8 cellular contexts compared by ENCODE assay signal in genomic region chr17:17824119-17824779, GRCh38. TPM values are rescaled to one million over a fixed set of nuclear protein-coding genes. Genes with fewer than 3 reads are reported as not detected.
DNase-seq lines count a peak whose midpoint lies in the region; ATAC-seq and TF ChIP-seq lines count a peak whose summit lies in the region.

No MANE protein-coding gene starts in this region.

- peak overlapping the region; percentile 80 for H3K4me3 Mint-ChIP-seq in activated T-helper 1 cell treated with anti-CD3 and anti-CD28 coated beads, Interleukin-12 subunit alpha, Interleukin-12 subunit beta, Interleukin-2, Interleukin-4 antibody, amounts not matched to agents 30 ng/mL and 10 ng/mL and 1 ng/mL, durations not matched to agents 14 hours and 24 hours and 36 hours
- peak overlapping the region; percentile 76 to 82 for H3K4me3 Mint-ChIP-seq in stimulated activated naive B cell treated with anti-CD40 and anti-IgM and Interleukin-4, amounts not matched to agents 10 μg/mL and 1 μg/mL and 100 μg/mL, for 72 hours

- H3K4me3 ChIP-seq in hepatocyte: no peak overlapping the region

- peak overlapping the region; percentile 91 for H3K27ac Mint-ChIP-seq in activated T-helper 1 cell treated with anti-CD3 and anti-CD28 coated beads, Interleukin-12 subunit alpha, Interleukin-12 subunit beta, Interleukin-2, Interleukin-4 antibody, amounts not matched to agents 30 ng/mL and 10 ng/mL and 1 ng/mL, durations not matched to agents 14 hours and 24 hours and 36 hours
- peak overlapping the region; percentile 94 for H3K27ac Mint-ChIP-seq in stimulated activated naive B cell treated with anti-CD40 and anti-IgM and Interleukin-4, amounts not matched to agents 10 μg/mL and 1 μg/mL and 100 μg/mL, for 72 hours

- WGBS in hepatocyte (ENCODE audit: low lambda C conversion rate, missing lambda C conversion rate): 19% methylated on average over 11 of the region's 11 CpGs

- peaks cover 93% of the 10 kb centered on the region for H3K79me2 ChIP-seq in hepatocyte

- ATAC-seq in HG03354 (IDR thresholded peaks at IDR 0.05; ENCODE audit: poor library complexity, severe bottlenecking, unreplicated experiment): peak; percentile 20
- ATAC-seq in stimulated activated naive B cell treated with anti-CD40 and anti-IgM and Interleukin-4, amounts not matched to agents 10 μg/mL and 1 μg/mL and 100 μg/mL, for 72 hours (replicated peaks): peak; percentile 53 to 58

- H3K4me2 ChIP-seq in hepatocyte: peak overlapping the region; percentile 72

- H3K36me3 ChIP-seq in hepatocyte (replicated peaks; ENCODE audit: insufficient read depth, low read depth): no peaks in the 10 kb centered on the region

- no peaks in the 10 kb centered on the region for H3K9me3 Mint-ChIP-seq in activated T-helper 1 cell treated with anti-CD3 and anti-CD28 coated beads, Interleukin-12 subunit alpha, Interleukin-12 subunit beta, Interleukin-2, Interleukin-4 antibody, amounts not matched to agents 30 ng/mL and 10 ng/mL and 1 ng/mL, durations not matched to agents 14 hours and 24 hours and 36 hours
- no peaks in the 10 kb centered on the region for H3K9me3 Mint-ChIP-seq in stimulated activated naive B cell treated with anti-CD40 and anti-IgM and Interleukin-4, amounts not matched to agents 10 μg/mL and 1 μg/mL and 100 μg/mL, for 72 hours

- peaks cover 40% of the 10 kb centered on the region for H4K20me1 ChIP-seq in hepatocyte (ENCODE audit: insufficient read depth, poor library complexity, severe bottlenecking)

- H3K36me3 Mint-ChIP-seq in activated T-helper 1 cell treated with anti-CD3 and anti-CD28 coated beads, Interleukin-12 subunit alpha, Interleukin-12 subunit beta, Interleukin-2, Interleukin-4 antibody, amounts not matched to agents 30 ng/mL and 10 ng/mL and 1 ng/mL, durations not matched to agents 14 hours and 24 hours and 36 hours (ENCODE audit: low read depth): peaks cover 24% of the 10 kb centered on the region
- H3K36me3 Mint-ChIP-seq in stimulated activated naive B cell treated with anti-CD40 and anti-IgM and Interleukin-4, amounts not matched to agents 10 μg/mL and 1 μg/mL and 100 μg/mL, for 72 hours: peaks cover 53 to 63% of the 10 kb centered on the region in 2 donors

- peak; percentile 33 for DNase-seq in DMS79 treated with DMSO at 0.1 percent for 48 hours (lab: John Stamatoyannopoulos, UW)
- DNase-seq in DMS79 (lab: John Stamatoyannopoulos, UW): no peak
- no peak for DNase-seq in activated T-helper 1 cell treated with anti-CD3 and anti-CD28 coated beads, Interleukin-12 subunit alpha, Interleukin-12 subunit beta, Interleukin-2, Interleukin-4 antibody, amounts not matched to agents 30 ng/mL and 10 ng/mL and 1 ng/mL, durations not matched to agents 14 hours and 24 hours and 36 hours (ENCODE audit: low spot score)
- DNase-seq in hepatocyte (ENCODE audit: low spot score): no peak
- DNase-seq in stimulated activated naive B cell treated with anti-CD40 and anti-IgM and Interleukin-4, amounts not matched to agents 10 μg/mL and 1 μg/mL and 100 μg/mL, for 72 hours: peak; percentile 46
- no peak for DNase-seq in NCI-H1417 treated with DMSO at 0.1 percent for 48 hours (lab: John Stamatoyannopoulos, UW)
- DNase-seq in cerebellum (ENCODE audit: low spot score): no peak

- H3K27me3 ChIP-seq in hepatocyte: no peaks in the 10 kb centered on the region

- peaks cover 55% of the 10 kb centered on the region for H3K4me1 ChIP-seq in hepatocyte (ENCODE audit: insufficient read depth)

- H3K27ac ChIP-seq in hepatocyte: peak overlapping the region; percentile 94

- H3K9me2 ChIP-seq in hepatocyte (replicated peaks; ENCODE audit: insufficient read depth): no peaks in the 10 kb centered on the region

- no peaks in the 10 kb centered on the region for H3K27me3 Mint-ChIP-seq in activated T-helper 1 cell treated with anti-CD3 and anti-CD28 coated beads, Interleukin-12 subunit alpha, Interleukin-12 subunit beta, Interleukin-2, Interleukin-4 antibody, amounts not matched to agents 30 ng/mL and 10 ng/mL and 1 ng/mL, durations not matched to agents 14 hours and 24 hours and 36 hours (ENCODE audit: insufficient read depth)
- H3K27me3 Mint-ChIP-seq in stimulated activated naive B cell treated with anti-CD40 and anti-IgM and Interleukin-4, amounts not matched to agents 10 μg/mL and 1 μg/mL and 100 μg/mL, for 72 hours: no peaks in the 10 kb centered on the region

- TF ChIP-seq CTCF in hepatocyte (IDR thresholded peaks at IDR 0.05; ENCODE audit: poor library complexity): no peak

- no peaks in the 10 kb centered on the region for H3K9me3 ChIP-seq in hepatocyte (ENCODE audit: low read depth)

- H2AFZ ChIP-seq in hepatocyte: no peak overlapping the region

- peaks cover 87% of the 10 kb centered on the region for H3K4me1 Mint-ChIP-seq in activated T-helper 1 cell treated with anti-CD3 and anti-CD28 coated beads, Interleukin-12 subunit alpha, Interleukin-12 subunit beta, Interleukin-2, Interleukin-4 antibody, amounts not matched to agents 30 ng/mL and 10 ng/mL and 1 ng/mL, durations not matched to agents 14 hours and 24 hours and 36 hours (ENCODE audit: low read depth)
- peaks cover 68 to 88% of the 10 kb centered on the region in 2 donors for H3K4me1 Mint-ChIP-seq in stimulated activated naive B cell treated with anti-CD40 and anti-IgM and Interleukin-4, amounts not matched to agents 10 μg/mL and 1 μg/mL and 100 μg/mL, for 72 hours

- intact Hi-C loops in activated T-helper 1 cell treated with anti-CD3 and anti-CD28 coated beads, Interleukin-12 subunit alpha, Interleukin-12 subunit beta, Interleukin-2, Interleukin-4 antibody, amounts not matched to agents 30 ng/mL and 10 ng/mL and 1 ng/mL, durations not matched to agents 14 hours and 24 hours and 36 hours (cut with micrococcal nuclease): loop anchor here (1.0 to 5.0 kb wide), 3 partner anchors 42 to 358 kb away; partner anchors contain the start of gene ALKBH5

RNA-seq across cellular contexts. Expression of gene SREBF1, which starts 12.5 kb away (rescaled TPM):
- total RNA-seq in activated T-helper 1 cell treated with anti-CD3 and anti-CD28 coated beads, Interleukin-12 subunit alpha, Interleukin-12 subunit beta, Interleukin-2, Interleukin-4 antibody, amounts not matched to agents 30 ng/mL and 10 ng/mL and 1 ng/mL, durations not matched to agents 14 hours and 24 hours and 36 hours: 167 and 172 TPM in 2 replicates
- total RNA-seq in hepatocyte: 47.0 and 57.1 TPM in 2 replicates
- 107 and 140 TPM in 2 replicates for polyA plus RNA-seq in hepatocyte
- total RNA-seq in cerebellum: 11.8 TPM

Comparison
In these comparisons a context has a peak if more than half of its experiments do, and no peak if none do; other contexts are left out.
1. DNase-seq: peak in DMS79 treated with DMSO at 0.1 percent for 48 hours (single experiment) and stimulated activated naive B cell treated with anti-CD40 and anti-IgM and Interleukin-4, amounts not matched to agents 10 μg/mL and 1 μg/mL and 100 μg/mL, for 72 hours (single experiment); none in DMS79 (single experiment), activated T-helper 1 cell treated with anti-CD3 and anti-CD28 coated beads, Interleukin-12 subunit alpha, Interleukin-12 subunit beta, Interleukin-2, Interleukin-4 antibody, amounts not matched to agents 30 ng/mL and 10 ng/mL and 1 ng/mL, durations not matched to agents 14 hours and 24 hours and 36 hours (single experiment), hepatocyte (single experiment), NCI-H1417 treated with DMSO at 0.1 percent for 48 hours (single experiment) and cerebellum (single experiment).